ENCODE assay signal across 1 cellular context in the genomic region with DNA sequence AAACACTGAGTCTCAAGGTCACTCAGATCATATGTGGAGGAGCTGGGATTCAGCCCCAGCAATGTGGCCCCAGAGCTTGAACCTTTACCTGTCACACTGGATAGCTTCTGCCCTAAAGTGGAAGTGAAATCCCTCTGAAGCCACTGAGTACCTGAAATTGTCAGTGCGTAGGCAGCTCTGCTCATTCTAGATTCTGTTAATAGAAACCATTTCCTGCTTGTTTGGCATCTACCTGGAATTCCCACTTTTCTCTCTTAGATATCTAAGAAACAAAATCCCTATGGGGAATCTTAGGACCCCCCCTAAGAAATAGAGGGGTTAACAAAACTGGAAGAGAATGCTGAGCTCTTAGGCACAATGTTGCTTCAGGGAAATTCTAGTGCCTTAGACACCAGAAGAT.
TF ChIP-seq lines count a peak whose summit lies in the region.

No MANE protein-coding gene starts in this region.

TF ChIP-seq in GM12878, 131 proteins besides CTCF, POLR2A, EP300 and RAD21 (continued from another document):
- TF ChIP-seq BCL11A (IDR thresholded peaks at IDR 0.05; ENCODE audit: low read depth, low read length) (peak; percentile 68; the same call in 1 of the 2 replicates), SMARCA5 (IDR thresholded peaks at IDR 0.05) (no peak), IKZF1 (conservative IDR thresholded peaks at IDR 0.05) (peak; percentile 86), MXI1 (IDR thresholded peaks at IDR 0.05; ENCODE audit: low read depth, low read length) (no peak), CBX3 (IDR thresholded peaks at IDR 0.05; ENCODE audit: borderline replicate concordance, low read depth) (no peak), BMI1 (IDR thresholded peaks at IDR 0.05; ENCODE audit: borderline replicate concordance) (no peak), MTA2 (IDR thresholded peaks at IDR 0.05; ENCODE audit: low read depth) (peak; percentile 65; the same call in 1 of the 2 replicates), YY1 (IDR thresholded peaks at IDR 0.05; ENCODE audit: low read depth, low read length) (0 out of 2 replicates have a peak, but pooled peaks have one; percentile 6), NBN (IDR thresholded peaks at IDR 0.05) (no peak), ETV6 (conservative IDR thresholded peaks at IDR 0.05 in 1 of 2, IDR thresholded peaks at IDR 0.05 in 1 of 2; ENCODE audit: borderline replicate concordance in 1 of 2, low read depth in 1 of 2) (no peak), SUZ12 (IDR thresholded peaks at IDR 0.05; ENCODE audit: unreplicated experiment) (no peak), EZH2 (IDR thresholded peaks at IDR 0.05; ENCODE audit: borderline replicate concordance, control insufficient read depth, low read depth, low read length) (no peak), TARDBP (IDR thresholded peaks at IDR 0.05; ENCODE audit: borderline replicate concordance) (no peak), ZNF217 (IDR thresholded peaks at IDR 0.05) (0 out of 2 replicates have a peak, but pooled peaks have one; percentile 58), PAX5 (IDR thresholded peaks at IDR 0.05; ENCODE audit: borderline replicate concordance, low read depth, low read length) (peak; percentile 87; the same call in 1 of the 2 replicates), ZSCAN29 (IDR thresholded peaks at IDR 0.05) (no peak), EED (IDR thresholded peaks at IDR 0.05; ENCODE audit: low read depth) (peak; percentile 83), CREB1 (IDR thresholded peaks at IDR 0.05; ENCODE audit: low read depth) (no peak), REST (IDR thresholded peaks at IDR 0.05; ENCODE audit: low read depth, low read length) (no peak), ELK1 (IDR thresholded peaks at IDR 0.05; ENCODE audit: low read depth, low read length) (no peak), SMAD5 (IDR thresholded peaks at IDR 0.05; ENCODE audit: low read depth) (no peak), HCFC1 (IDR thresholded peaks at IDR 0.05; ENCODE audit: low read length) (no peak), IRF4 (IDR thresholded peaks at IDR 0.05; ENCODE audit: low read depth, low read length) (0 out of 2 replicates have a peak, but pooled peaks have one; percentile 11)
